20 cellular contexts compared by ENCODE assay signal in the genomic region with DNA sequence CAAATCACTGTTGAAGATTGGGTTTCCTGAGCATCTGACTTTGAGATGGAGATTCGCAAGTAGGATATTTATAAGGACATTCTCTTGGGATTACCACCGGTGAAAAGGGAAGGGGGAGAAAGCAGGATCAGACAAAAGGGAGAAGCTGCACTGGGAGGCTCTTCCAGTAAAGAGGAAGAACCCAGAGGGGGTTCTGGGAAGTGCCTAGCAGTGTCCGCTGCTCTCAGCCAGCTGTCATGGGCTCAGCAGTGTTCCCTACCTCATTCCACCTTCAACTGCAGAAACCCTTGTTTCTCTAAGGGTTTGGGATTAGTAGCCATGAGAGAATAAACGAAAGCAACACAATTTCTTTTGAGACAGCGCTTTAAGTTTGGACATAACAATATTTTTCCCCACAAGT.
"Had no signal": no experiment of that assay in that cellular context is flagged by ENCODE, and none has a peak within 500 bp of the region (broad histone marks: within the 10 kb centered on the region; RNA-seq: fewer than 3 reads in every experiment).

No MANE protein-coding gene starts in this region.

- H3K36me3 ChIP-seq: gastrocnemius medialis, ovary, tibial nerve had no signal

- H3K9me3 ChIP-seq: esophagus muscularis mucosa, gastrocnemius medialis, ovary, spleen, testis, tibial nerve had no signal

- H3K27me3 ChIP-seq: esophagus muscularis mucosa, gastrocnemius medialis, ovary, spleen, testis, tibial nerve had no signal

- H3K4me1 ChIP-seq: esophagus muscularis mucosa, gastrocnemius medialis, spleen, testis, tibial nerve had no signal

- H3K4me3 ChIP-seq: esophagus muscularis mucosa, gastrocnemius medialis, ovary, spleen, testis, tibial nerve had no signal

- ATAC-seq: effector memory CD8-positive, alpha-beta T cell; gastrocnemius medialis; natural killer cell; sciatic nerve; stimulated activated naive B cell treated with anti-CD40 and anti-IgM and Interleukin-4, amounts not matched to agents 10 μg/mL and 1 μg/mL and 100 μg/mL, for 72 hours; stimulated activated naive CD8-positive, alpha-beta T cell treated with anti-CD3 and anti-CD28 coated beads, Interleukin-15, amount 100 ng/mL, for 72 hours had no signal

- DNase-seq: cortex of kidney; effector memory CD8-positive, alpha-beta T cell; gastrocnemius medialis; glutamatergic neuron; immature natural killer cell; mammary epithelial cell; natural killer cell; nucleus accumbens; ovary; spleen; stimulated activated CD4-positive, alpha-beta T cell treated with anti-CD3 and anti-CD28 coated beads, Interleukin-15, amount 100 ng/mL, for 24 hours; stimulated activated CD4-positive, alpha-beta T cell treated with anti-CD3 and anti-CD28 coated beads, Interleukin-1b, Interleukin-23, amount 100 ng/mL, for 48 hours; stimulated activated CD4-positive, alpha-beta T cell treated with anti-CD3 and anti-CD28 coated beads, Interleukin-4, amount 100 ng/mL, for 24 hours; stimulated activated naive B cell treated with anti-CD40 and anti-IgM and Interleukin-4, amounts not matched to agents 10 μg/mL and 1 μg/mL and 100 μg/mL, for 72 hours; stimulated activated naive CD8-positive, alpha-beta T cell treated with anti-CD3 and anti-CD28 coated beads, Interleukin-15, amount 100 ng/mL, for 72 hours; testis had no signal

- H3K27ac ChIP-seq: epithelial cell of prostate, esophagus muscularis mucosa, gastrocnemius medialis, ovary, spleen, testis, tibial nerve had no signal
